In genomic region chr19:50431343-50432220, GRCh38 we compare ENCODE assay signal across 8 cellular contexts. TPM values are rescaled to one million over a fixed set of nuclear protein-coding genes. Genes with fewer than 3 reads are reported as not detected.
DNase-seq lines count a peak whose midpoint lies in the region; ATAC-seq and TF ChIP-seq lines count a peak whose summit lies in the region.

No MANE protein-coding gene starts in this region.

- H3K27me3 ChIP-seq in HUES48 (ENCODE audit: control insufficient read depth, insufficient read depth, low read length) (peaks cover 12% of the 10 kb centered on the region), OCI-LY1 (ENCODE audit: insufficient read depth, low read length) (no peaks in the 10 kb centered on the region), esophagus muscularis mucosa (peaks cover 0 to 76% (median 20%) of the 10 kb centered on the region in 4 donors), mucosa of stomach (ENCODE audit: control insufficient read depth, insufficient read depth, low read length) (peaks cover 51% of the 10 kb centered on the region)

- no peaks in the 10 kb centered on the region; the same call in 1 of the 2 replicates for H3F3A ChIP-seq in OCI-LY1 (ENCODE audit: insufficient read depth, low read length)

- TF ChIP-seq CTCF in OCI-LY1 (IDR thresholded peaks at IDR 0.05; ENCODE audit: low read length): no peak
- no peak for TF ChIP-seq CTCF in esophagus muscularis mucosa (IDR thresholded peaks at IDR 0.05)

- no peaks in the 10 kb centered on the region for H3K9me2 ChIP-seq in OCI-LY1 (ENCODE audit: low read depth, low read length)

- H3K4me3 ChIP-seq in HUES48 (ENCODE audit: low read depth, low read length) (peak overlapping the region; percentile 69), OCI-LY1 (ENCODE audit: low read depth, low read length, poor library complexity, severe bottlenecking) (peak overlapping the region; percentile 73), esophagus muscularis mucosa (peak overlapping the region; percentile 66 to 77 (median 68)), mucosa of stomach (ENCODE audit: low read length) (peak overlapping the region; percentile 22)

- intact Hi-C loops in esophagus muscularis mucosa (cut with DNase I): no loop called here

- peak; percentile 74 for DNase-seq in COLO668 (lab: John Stamatoyannopoulos, UW; ENCODE audit: unreplicated experiment)
- DNase-seq in activated T-cell treated with anti-CD3 and anti-CD28 coated beads for 48 hours (ENCODE audit: low read depth): peak; percentile 81
- DNase-seq in esophagus muscularis mucosa (ENCODE audit: extremely low spot score): peak; percentile 96
- DNase-seq in stimulated activated CD8-positive, alpha-beta memory T cell treated with anti-CD3 and anti-CD28 coated beads, Interleukin-4, amount 100 ng/mL, for 24 hours (ENCODE audit: low read depth): peak; percentile 74

- H3K9ac ChIP-seq in HUES48 (ENCODE audit: low read depth, low read length) (peak overlapping the region; percentile 22; the same call in 1 of the 2 replicates), OCI-LY1 (ENCODE audit: low read length) (peak overlapping the region; percentile 89), mucosa of stomach (ENCODE audit: low read length) (peak overlapping the region; percentile 24)

- no peaks in the 10 kb centered on the region for H3K36me3 ChIP-seq in HUES48 (ENCODE audit: control insufficient read depth, insufficient read depth, low read length)
- peaks cover 16% of the 10 kb centered on the region; the same call in 1 of the 2 replicates for H3K36me3 ChIP-seq in OCI-LY1 (ENCODE audit: insufficient read depth, low read length)
- H3K36me3 ChIP-seq in esophagus muscularis mucosa: no peaks in the 10 kb centered on the region
- H3K36me3 ChIP-seq in mucosa of stomach (ENCODE audit: control insufficient read depth, insufficient read depth, low read length): no peaks in the 10 kb centered on the region

- H3K4me1 ChIP-seq in HUES48 (ENCODE audit: control insufficient read depth, insufficient read depth, low read length) (peaks cover 10% of the 10 kb centered on the region), OCI-LY1 (ENCODE audit: insufficient read depth, low read length, severe bottlenecking) (peaks cover 70% of the 10 kb centered on the region), esophagus muscularis mucosa (peaks cover 18 to 34% (median 31%) of the 10 kb centered on the region in 4 donors), mucosa of stomach (ENCODE audit: control insufficient read depth, insufficient read depth, low read length) (peaks cover 17% of the 10 kb centered on the region)

- no peaks in the 10 kb centered on the region for H3K79me2 ChIP-seq in OCI-LY1 (ENCODE audit: insufficient read depth, low read length)

- no peaks in the 10 kb centered on the region for H4K20me1 ChIP-seq in OCI-LY1 (ENCODE audit: insufficient read depth, low read length)

- peak overlapping the region; percentile 100 for H3K4me2 ChIP-seq in OCI-LY1 (ENCODE audit: low read length)

- TF ChIP-seq POLR2A in esophagus muscularis mucosa (IDR thresholded peaks at IDR 0.05; ENCODE audit: low read depth): no peak

- H3K9me3 ChIP-seq in HUES48 (ENCODE audit: control insufficient read depth, insufficient read depth, low read length) (no peaks in the 10 kb centered on the region), OCI-LY1 (ENCODE audit: low read length) (no peaks in the 10 kb centered on the region), esophagus muscularis mucosa (no peaks in the 10 kb centered on the region), mucosa of stomach (ENCODE audit: control insufficient read depth, low read length) (no peaks in the 10 kb centered on the region)

- peak; percentile 64 for ATAC-seq in GM21390 (IDR thresholded peaks at IDR 0.05; ENCODE audit: unreplicated experiment)

- 2% methylated on average over 42 of the region's 54 CpGs for WGBS in esophagus muscularis mucosa

- no peak for TF ChIP-seq EP300 in esophagus muscularis mucosa (IDR thresholded peaks at IDR 0.05)

- H2AFZ ChIP-seq in OCI-LY1 (ENCODE audit: low read length): no peak overlapping the region

- H3K27ac ChIP-seq in HUES48 (ENCODE audit: low read depth, low read length) (peak overlapping the region; percentile 86), OCI-LY1 (ENCODE audit: low read depth, low read length, poor library complexity, severe bottlenecking) (peak overlapping the region; percentile 88), esophagus muscularis mucosa (replicated peaks in 1 of 4) (peak overlapping the region; percentile 46 to 73 (median 64))

RNA-seq across cellular contexts. Expression of gene MYBPC2, which starts 1.1 kb away (rescaled TPM):
- not detected for total RNA-seq in esophagus muscularis mucosa

RNA-seq across cellular contexts. Expression of gene SPIB, which starts 12.8 kb away (rescaled TPM):
- total RNA-seq in esophagus muscularis mucosa: under 1 TPM in 1 of 4 donors, not detected in 3; 0.17 TPM

RNA-seq across cellular contexts. Expression of gene EMC10, which starts 44.7 kb away (rescaled TPM):
- total RNA-seq in esophagus muscularis mucosa: 10 to 100 TPM; 41.1 to 79.1 (median 59.7) TPM

RNA-seq across cellular contexts. Expression of gene GARIN5A, which starts 45.1 kb away (rescaled TPM):
- total RNA-seq in esophagus muscularis mucosa: under 1 TPM in 2 of 4 donors, not detected in 2; 0.32 to 0.52 TPM

RNA-seq across cellular contexts. Expression of gene POLD1, which starts 47.4 kb away (rescaled TPM):
- 10 to 100 TPM in 3 of 4 donors, 1 to 10 TPM in 1; 8.8 to 18.0 (median 11.6) TPM for total RNA-seq in esophagus muscularis mucosa

Comparison
In these comparisons a context has a peak if more than half of its experiments do, and no peak if none do; other contexts are left out.
1. Peak in every context shown above with its lines: DNase-seq, ATAC-seq, H3K4me3 ChIP-seq and H3K27ac ChIP-seq.
2. H3K4me3 ChIP-seq: peak in every context shown above with its lines; median percentile 73 in OCI-LY1; 69 in HUES48; 68 in esophagus muscularis mucosa; 22 in mucosa of stomach.
3. H3K9ac ChIP-seq: peak in every context shown above with its lines; median percentile 89 in OCI-LY1; 24 in mucosa of stomach; 22 in HUES48.